Comparison of ENCODE assay signal across 26 cellular contexts in the genomic region with DNA sequence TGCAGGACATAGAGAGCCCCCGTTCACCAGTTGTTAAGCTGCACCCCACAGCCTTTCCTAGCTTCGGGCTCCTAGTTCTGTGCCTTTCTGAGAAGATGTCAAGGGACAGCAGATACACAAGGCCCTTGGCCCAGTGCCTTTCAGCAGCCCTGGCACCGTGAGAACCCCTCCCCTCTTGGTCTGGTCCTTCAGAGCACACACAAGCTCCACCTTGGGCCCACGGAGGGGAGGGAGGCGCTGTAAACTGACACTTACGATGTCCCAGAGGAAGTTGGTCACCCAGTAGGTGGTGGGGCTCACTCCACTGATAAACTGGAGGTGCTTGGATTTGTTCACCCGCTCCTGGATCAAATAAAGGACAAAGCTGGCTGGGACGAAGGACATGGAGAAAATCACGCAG.
"Had no signal": no experiment of that assay in that cellular context is flagged by ENCODE, and none has a peak within 500 bp of the region (broad histone marks: within the 10 kb centered on the region; RNA-seq: fewer than 3 reads in every experiment).

No MANE protein-coding gene starts in this region.

- H3K9me3 Mint-ChIP-seq: activated CD4-positive, alpha-beta memory T cell treated with anti-CD3 and anti-CD28 coated beads for 36 hours; activated CD4-positive, alpha-beta T cell treated with anti-CD3 and anti-CD28 coated beads, Interleukin-2, amount 10 ng/mL, durations not matched to agents 24 days and 14 days; activated naive CD4-positive, alpha-beta T cell treated with anti-CD3 and anti-CD28 coated beads, Interleukin-2, amount 50 U/mL, for 24 hours; activated naive CD8-positive, alpha-beta T cell treated with anti-CD3 and anti-CD28 coated beads, Interleukin-2, amount 50 U/mL, for 24 hours; activated T-cell treated with anti-CD3 and anti-CD28 coated beads, Interleukin-2, amount 50 U/mL, for 4 hours; activated T-helper 2 cell treated with anti-CD3 and anti-CD28 coated beads, Interferon-gamma antibody, Interleukin-2, Interleukin-4, amounts not matched to agents 10 μg/mL and 5 μg/mL and 100 μg/mL, durations not matched to agents 14 hours and 24 hours and 36 hours; central memory CD8-positive, alpha-beta T cell; dendritic cell treated with granulocyte-macrophage colony-stimulating factor and Interleukin-4, amounts not matched to agents 40 ng/mL and 50 ng/mL, for 4 days had no signal

- H3K4me3 Mint-ChIP-seq: activated CD4-positive, alpha-beta memory T cell treated with anti-CD3 and anti-CD28 coated beads for 36 hours; activated CD4-positive, alpha-beta T cell treated with anti-CD3 and anti-CD28 coated beads, Interleukin-2, amount 10 ng/mL, durations not matched to agents 24 days and 14 days; activated naive CD4-positive, alpha-beta T cell treated with anti-CD3 and anti-CD28 coated beads, Interleukin-2, amount 50 U/mL, for 24 hours; activated naive CD8-positive, alpha-beta T cell treated with anti-CD3 and anti-CD28 coated beads, Interleukin-2, amount 50 U/mL, for 24 hours; activated T-cell treated with anti-CD3 and anti-CD28 coated beads, Interleukin-2, amount 50 U/mL, for 4 hours; central memory CD8-positive, alpha-beta T cell; dendritic cell treated with granulocyte-macrophage colony-stimulating factor and Interleukin-4, amounts not matched to agents 40 ng/mL and 50 ng/mL, for 4 days; T-helper 17 cell had no signal

- ATAC-seq: activated naive CD8-positive, alpha-beta T cell treated with anti-CD3 and anti-CD28 coated beads, Interleukin-2, amount 50 U/mL, for 24 hours; activated T-cell treated with anti-CD3 and anti-CD28 coated beads, Interleukin-2, amount 50 U/mL, for 4 hours; heart right ventricle; left lung; T-helper 17 cell had no signal

- H3K27me3 ChIP-seq: breast epithelium, esophagus squamous epithelium, heart right ventricle, left lung, right atrium auricular region, tibial nerve had no signal

- H3K36me3 ChIP-seq: breast epithelium, esophagus squamous epithelium, heart right ventricle, left lung, right atrium auricular region, tibial nerve, WERI-Rb-1 had no signal

- H3K27ac ChIP-seq: breast epithelium, epithelial cell of prostate, esophagus squamous epithelium, heart right ventricle, left lung, right atrium auricular region, tibial nerve, WERI-Rb-1 had no signal

- H3K4me1 ChIP-seq: breast epithelium had no signal

- DNase-seq: activated CD4-positive, alpha-beta memory T cell treated with anti-CD3 and anti-CD28 coated beads for 36 hours; activated CD4-positive, alpha-beta T cell treated with anti-CD3 and anti-CD28 coated beads, Interleukin-2, amount 10 ng/mL, durations not matched to agents 24 days and 14 days; activated CD4-positive, CD25-positive, alpha-beta regulatory T cell treated with anti-CD3 and anti-CD28 coated beads, Interleukin-2, amount 50 U/mL, for 72 hours; activated naive CD8-positive, alpha-beta T cell treated with anti-CD3 and anti-CD28 coated beads, Interleukin-2, amount 50 U/mL, for 24 hours; activated T-cell treated with anti-CD3 and anti-CD28 coated beads, Interleukin-2, amount 50 U/mL, for 4 hours; amygdala; esophagus squamous epithelium; foreskin melanocyte; heart right ventricle; left lung; stimulated activated CD4-positive, alpha-beta T cell treated with anti-CD3 and anti-CD28 coated beads, Interleukin-15, amount 100 ng/mL, for 24 hours; stimulated activated CD4-positive, alpha-beta T cell treated with anti-CD3 and anti-CD28 coated beads, Interleukin-2, amount 100 ng/mL, for 24 hours; stimulated activated naive CD4-positive, alpha-beta T cell treated with Interleukin-2 at 50 U/mL for 16 hours; SW 1271; T-helper 17 cell; T1000; WERI-Rb-1 had no signal

- H3K27me3 Mint-ChIP-seq: activated CD4-positive, alpha-beta memory T cell treated with anti-CD3 and anti-CD28 coated beads for 36 hours; activated naive CD4-positive, alpha-beta T cell treated with anti-CD3 and anti-CD28 coated beads, Interleukin-2, amount 50 U/mL, for 24 hours; central memory CD8-positive, alpha-beta T cell had no signal

- H3K4me3 ChIP-seq: breast epithelium, esophagus squamous epithelium, heart right ventricle, left lung, lung, right atrium auricular region, tibial nerve had no signal

- H3K27ac Mint-ChIP-seq: activated CD4-positive, alpha-beta memory T cell treated with anti-CD3 and anti-CD28 coated beads for 36 hours; activated CD4-positive, alpha-beta T cell treated with anti-CD3 and anti-CD28 coated beads, Interleukin-2, amount 10 ng/mL, durations not matched to agents 24 days and 14 days; activated naive CD4-positive, alpha-beta T cell treated with anti-CD3 and anti-CD28 coated beads, Interleukin-2, amount 50 U/mL, for 24 hours; activated naive CD8-positive, alpha-beta T cell treated with anti-CD3 and anti-CD28 coated beads, Interleukin-2, amount 50 U/mL, for 24 hours; activated T-helper 2 cell treated with anti-CD3 and anti-CD28 coated beads, Interferon-gamma antibody, Interleukin-2, Interleukin-4, amounts not matched to agents 10 μg/mL and 5 μg/mL and 100 μg/mL, durations not matched to agents 14 hours and 24 hours and 36 hours; dendritic cell treated with granulocyte-macrophage colony-stimulating factor and Interleukin-4, amounts not matched to agents 40 ng/mL and 50 ng/mL, for 4 days; T-helper 17 cell had no signal

- H3K36me3 Mint-ChIP-seq: activated CD4-positive, alpha-beta memory T cell treated with anti-CD3 and anti-CD28 coated beads for 36 hours; activated naive CD4-positive, alpha-beta T cell treated with anti-CD3 and anti-CD28 coated beads, Interleukin-2, amount 50 U/mL, for 24 hours had no signal

- H3K9me3 ChIP-seq: breast epithelium, esophagus squamous epithelium, heart right ventricle, left lung, right atrium auricular region, tibial nerve had no signal
